8 cellular contexts compared by ENCODE assay signal in genomic region chr17:75777243-75777922, GRCh38. TPM values are rescaled to one million over a fixed set of nuclear protein-coding genes. Genes with fewer than 3 reads are reported as not detected.
DNase-seq lines count a peak whose midpoint lies in the region; ATAC-seq and TF ChIP-seq lines count a peak whose summit lies in the region.

No MANE protein-coding gene starts in this region.

- peaks cover 41% of the 10 kb centered on the region for H3K36me3 Mint-ChIP-seq in activated CD4-positive, alpha-beta memory T cell treated with anti-CD3 and anti-CD28 coated beads, Interleukin-2, amount 10 ng/mL, durations not matched to agents 7 days and 5 days (ENCODE audit: low read depth)

- H3K9me3 ChIP-seq in HEK293 (ENCODE audit: control insufficient read depth, insufficient read depth, low read depth, low read length): no peaks in the 10 kb centered on the region
- no peaks in the 10 kb centered on the region for H3K9me3 ChIP-seq in hepatocyte (ENCODE audit: low read depth)

- no peaks in the 10 kb centered on the region for H3K9me2 ChIP-seq in hepatocyte (replicated peaks; ENCODE audit: insufficient read depth)

- H2AFZ ChIP-seq in hepatocyte: no peak overlapping the region

- H3K4me3 Mint-ChIP-seq in activated CD4-positive, alpha-beta memory T cell treated with anti-CD3 and anti-CD28 coated beads, Interleukin-2, amount 10 ng/mL, durations not matched to agents 7 days and 5 days: peak overlapping the region; percentile 88

- H3K4me3 ChIP-seq in HEK293 (ENCODE audit: low read depth, low read length) (peak overlapping the region; percentile 72), hepatocyte (peak overlapping the region; percentile 89), skin epidermis (peak overlapping the region; percentile 76 to 98 (median 94))

- H4K20me1 ChIP-seq in hepatocyte (ENCODE audit: insufficient read depth, poor library complexity, severe bottlenecking): peaks cover 42% of the 10 kb centered on the region

- TF ChIP-seq CTCF in HEK293 (tag by site-specific recombination; IDR thresholded peaks at IDR 0.05) (no peak), hepatocyte (IDR thresholded peaks at IDR 0.05; ENCODE audit: poor library complexity) (no peak)

- H3K27ac Mint-ChIP-seq in activated CD4-positive, alpha-beta memory T cell treated with anti-CD3 and anti-CD28 coated beads, Interleukin-2, amount 10 ng/mL, durations not matched to agents 7 days and 5 days: peak overlapping the region; percentile 52

- H3K4me1 Mint-ChIP-seq in activated CD4-positive, alpha-beta memory T cell treated with anti-CD3 and anti-CD28 coated beads, Interleukin-2, amount 10 ng/mL, durations not matched to agents 7 days and 5 days: peaks cover 42% of the 10 kb centered on the region

- no peaks in the 10 kb centered on the region for H3K27me3 Mint-ChIP-seq in activated CD4-positive, alpha-beta memory T cell treated with anti-CD3 and anti-CD28 coated beads, Interleukin-2, amount 10 ng/mL, durations not matched to agents 7 days and 5 days

- H3K27ac ChIP-seq in HEK293 (ENCODE audit: extremely low read depth, low read depth, low read length) (no peak overlapping the region), hepatocyte (peak overlapping the region; percentile 19), skin epidermis (peak overlapping the region in 11 of 21 experiments; percentile 1 to 100 (median 97))

- no peaks in the 10 kb centered on the region for H3K27me3 ChIP-seq in hepatocyte

- H3K36me3 ChIP-seq in HEK293 (ENCODE audit: control insufficient read depth in 2 of 2, insufficient read depth in 1 of 2, low read length in 2 of 2): peaks cover 0 to 49% of the 10 kb centered on the region in 2 experiments; a peak in 2 of 3 replicates
- peaks cover 8% of the 10 kb centered on the region for H3K36me3 ChIP-seq in hepatocyte (replicated peaks; ENCODE audit: insufficient read depth, low read depth)

- peaks cover 10% of the 10 kb centered on the region; the same call in 1 of the 2 replicates for H3K4me1 ChIP-seq in HEK293 (ENCODE audit: control insufficient read depth, insufficient read depth, low read length)
- H3K4me1 ChIP-seq in hepatocyte (ENCODE audit: insufficient read depth): no peaks in the 10 kb centered on the region

- 48% methylated on average over 2 of the region's 2 CpGs for WGBS in hepatocyte (ENCODE audit: low lambda C conversion rate, missing lambda C conversion rate)

- POLR2A ChIA-PET in HEK293 (lab: Yijun Ruan, JAX): interaction anchor here (0.6 to 8.1 kb wide), 14 partner anchors 8 to 161 kb away, joined by 3 to 234 read pairs (median 6); partner anchors contain the start of genes GALK1, TRIM65, UNK and WBP2
- POLR2A ChIA-PET in activated CD4-positive, alpha-beta memory T cell treated with anti-CD3 and anti-CD28 coated beads, Interleukin-2, amount 10 ng/mL, durations not matched to agents 7 days and 5 days (lab: Charles Lee): interaction anchor here (0.7 to 9.6 kb wide), 21 partner anchors 8 to 144 kb away, joined by 3 to 214 read pairs (median 9); partner anchors contain the start of genes GALK1, RECQL5, SAP30BP and SMIM5

- ATAC-seq in HG03354 (IDR thresholded peaks at IDR 0.05; ENCODE audit: poor library complexity, severe bottlenecking, unreplicated experiment) (no peak), GM21737 (IDR thresholded peaks at IDR 0.05; ENCODE audit: unreplicated experiment) (no peak)

- no peaks in the 10 kb centered on the region for H3K9me3 Mint-ChIP-seq in activated CD4-positive, alpha-beta memory T cell treated with anti-CD3 and anti-CD28 coated beads, Interleukin-2, amount 10 ng/mL, durations not matched to agents 7 days and 5 days

- DNase-seq in activated CD4-positive, alpha-beta memory T cell treated with anti-CD3 and anti-CD28 coated beads, Interleukin-2, amount 10 ng/mL, durations not matched to agents 7 days and 5 days: no peak
- DNase-seq in hepatocyte (ENCODE audit: low spot score) (no peak), DMS79 treated with DMSO at 0.1 percent for 48 hours (lab: John Stamatoyannopoulos, UW) (no peak), superior temporal gyrus (ENCODE audit: extremely low spot score) (no peak)

- H3K4me2 ChIP-seq in hepatocyte: peak overlapping the region; percentile 86

- H3K79me2 ChIP-seq in hepatocyte: peaks cover 30% of the 10 kb centered on the region

- CTCF ChIA-PET in HEK293 (lab: Yijun Ruan, JAX): interaction anchor here (0.6 to 9.4 kb wide), 9 partner anchors 9 to 704 kb away, joined by 3 to 73 read pairs (median 3); partner anchors contain the start of genes GALK1 and SMIM5
- CTCF ChIA-PET in activated CD4-positive, alpha-beta memory T cell treated with anti-CD3 and anti-CD28 coated beads, Interleukin-2, amount 10 ng/mL, durations not matched to agents 7 days and 5 days (lab: Charles Lee): interaction anchor here (1.0 to 4.9 kb wide), 7 partner anchors 8 to 98 kb away, joined by 3 to 23 read pairs (median 8); partner anchors contain the start of gene GALK1

TF ChIP-seq in HEK293, 187 proteins besides CTCF, POLR2A, EP300 and RAD21 (continues in another document):
- TF ChIP-seq ZNF664 (tag by site-specific recombination; IDR thresholded peaks at IDR 0.05) (no peak), ZNF596 (tag by site-specific recombination; IDR thresholded peaks at IDR 0.05) (no peak), ZBTB21 (tag by site-specific recombination; IDR thresholded peaks at IDR 0.05) (no peak), ZBTB6 (tag by site-specific recombination; IDR thresholded peaks at IDR 0.05) (no peak), ZNF394 (tag by site-specific recombination; IDR thresholded peaks at IDR 0.05; ENCODE audit: borderline replicate concordance) (no peak), ZNF280D (tag by site-specific recombination; IDR thresholded peaks at IDR 0.05) (no peak), ZNF398 (tag by site-specific recombination; IDR thresholded peaks at IDR 0.05) (no peak), ZNF248 (tag by site-specific recombination; IDR thresholded peaks at IDR 0.05) (no peak), ZNF404 (tag by site-specific recombination; IDR thresholded peaks at IDR 0.05) (no peak), ZNF548 (tag by site-specific recombination; IDR thresholded peaks at IDR 0.05) (no peak), ZNF132 (tag by site-specific recombination; IDR thresholded peaks at IDR 0.05; ENCODE audit: borderline replicate concordance) (no peak)

RNA-seq across cellular contexts. Expression of gene UNK, which starts 7.2 kb away (rescaled TPM):
- 10 to 100 TPM; 26.1 TPM for total RNA-seq in activated CD4-positive, alpha-beta memory T cell treated with anti-CD3 and anti-CD28 coated beads, Interleukin-2, amount 10 ng/mL, durations not matched to agents 7 days and 5 days
- total RNA-seq in hepatocyte: 26.7 and 30.9 TPM in 2 replicates
- 22.3 and 28.2 TPM in 2 replicates for polyA plus RNA-seq in hepatocyte

RNA-seq across cellular contexts. Expression of gene GALK1, which starts 12.4 kb away (rescaled TPM):
- 10 to 100 TPM; 40.0 to 40.6 TPM for total RNA-seq in activated CD4-positive, alpha-beta memory T cell treated with anti-CD3 and anti-CD28 coated beads, Interleukin-2, amount 10 ng/mL, durations not matched to agents 7 days and 5 days
- 63.7 and 76.4 TPM in 2 replicates for total RNA-seq in hepatocyte
- 139 and 161 TPM in 2 replicates for polyA plus RNA-seq in hepatocyte

RNA-seq across cellular contexts. Expression of gene ITGB4, which starts 56.1 kb away (rescaled TPM):
- under 1 TPM; 0.43 to 0.68 TPM for total RNA-seq in activated CD4-positive, alpha-beta memory T cell treated with anti-CD3 and anti-CD28 coated beads, Interleukin-2, amount 10 ng/mL, durations not matched to agents 7 days and 5 days
- 11.5 and 15.7 TPM in 2 replicates for total RNA-seq in hepatocyte
- polyA plus RNA-seq in hepatocyte: 19.4 and 23.5 TPM in 2 replicates
